Comparison of ENCODE assay signal across 11 cellular contexts in the genomic region with DNA sequence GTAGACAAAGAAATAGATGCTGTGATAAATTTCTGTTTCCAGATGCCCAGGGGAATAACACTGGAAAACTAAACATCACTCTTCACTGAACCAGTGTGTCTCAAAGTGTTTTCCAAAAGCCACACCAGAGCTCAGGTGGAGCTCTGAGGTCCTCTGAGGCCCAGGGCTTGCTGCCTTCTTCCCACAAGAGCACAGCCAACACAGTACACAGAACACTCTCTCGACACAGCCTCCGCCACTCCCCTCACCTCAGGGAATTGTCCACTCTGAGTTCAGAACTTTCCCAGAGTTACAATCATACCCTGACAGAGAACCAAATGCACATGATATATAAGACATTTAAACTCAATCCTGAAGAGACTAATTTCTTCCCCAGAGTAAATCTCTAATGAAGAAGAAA. TPM values are rescaled to one million over a fixed set of nuclear protein-coding genes. Genes with fewer than 3 reads are reported as not detected.
DNase-seq lines count a peak whose midpoint lies in the region; TF ChIP-seq lines count a peak whose summit lies in the region.
"Had no signal": no experiment of that assay in that cellular context is flagged by ENCODE, and none has a peak within 500 bp of the region (broad histone marks: within the 10 kb centered on the region; RNA-seq: fewer than 3 reads in every experiment).

No MANE protein-coding gene starts in this region.

- BruUV-seq in OCI-LY7 (replicated peaks; lab: Mats Ljungman, UMichigan) = no TSS peak

- intact Hi-C loops in OCI-LY7 (cut with micrococcal nuclease; ENCODE audit: unreplicated experiment) = loop anchor here (10.0 kb wide), 2 partner anchors 1072 to 1202 kb away; a partner anchor contains a TSS
- intact Hi-C loops in prostate gland (cut with DNase I) = loop anchor here (10.0 kb wide), 1 partner anchor 248 kb away; a partner anchor contains a TSS

- H2AFZ ChIP-seq in ACC112 (ENCODE audit: low read length, unreplicated experiment) (no peak overlapping the region), OCI-LY7 (ENCODE audit: low read length) (no peak overlapping the region)

- peaks cover 7% of the 10 kb centered on the region for H3K27me3 ChIP-seq in ACC112 (ENCODE audit: insufficient read depth, low read length)
- no peaks in the 10 kb centered on the region for H3K27me3 ChIP-seq in prostate gland (replicated peaks; ENCODE audit: insufficient read depth)
- H3K27me3 ChIP-seq: right lobe of liver had no signal

- peaks cover 46% of the 10 kb centered on the region for H3K4me1 ChIP-seq in ACC112 (ENCODE audit: control insufficient read depth, insufficient read depth, low read length, unreplicated experiment)
- H3K4me1 ChIP-seq in OCI-LY7 (ENCODE audit: insufficient read depth, low read length, poor library complexity, severe bottlenecking) = peaks cover 50% of the 10 kb centered on the region
- no peaks in the 10 kb centered on the region for H3K4me1 ChIP-seq in prostate gland (replicated peaks)

- CTCF ChIA-PET in OCI-LY7 (lab: Charles Lee; ENCODE audit: unreplicated experiment) = no interaction called here

- no peaks in the 10 kb centered on the region for H3K9me3 ChIP-seq in OCI-LY7 (ENCODE audit: low read length)
- H3K9me3 ChIP-seq in prostate gland = no peaks in the 10 kb centered on the region
- H3K9me3 ChIP-seq: right lobe of liver had no signal

- H3K4me2 ChIP-seq in OCI-LY7 (ENCODE audit: low read length) = peak overlapping the region; percentile 86

- TF ChIP-seq CTCF in OCI-LY7 (conservative IDR thresholded peaks at IDR 0.05; ENCODE audit: low read length) (no peak), fibroblast of villous mesenchyme (IDR thresholded peaks at IDR 0.05; ENCODE audit: insufficient read depth, low read depth, low read length) (no peak), prostate gland (IDR thresholded peaks at IDR 0.05) (no peak)

- H3K4me3 ChIP-seq in ACC112 (ENCODE audit: low read depth, low read length) (peak overlapping the region; percentile 40), OCI-LY7 (ENCODE audit: low read depth, low read length, poor library complexity, severe bottlenecking) (peak overlapping the region; percentile 81), fibroblast of villous mesenchyme (ENCODE audit: low read depth, low read length) (no peak overlapping the region), prostate gland (no peak overlapping the region)
- H3K4me3 ChIP-seq: right lobe of liver had no signal

- 51% methylated on average over 2 of the region's 2 CpGs for WGBS in prostate gland

- no peak overlapping the region for H3K27ac ChIP-seq in ACC112 (ENCODE audit: low read depth, low read length)
- H3K27ac ChIP-seq in OCI-LY7 (ENCODE audit: low read depth, low read length, poor library complexity, severe bottlenecking) = no peak overlapping the region
- H3K27ac ChIP-seq in prostate gland = peak overlapping the region; percentile 51 to 98

- no peaks in the 10 kb centered on the region for H3K36me3 ChIP-seq in ACC112 (ENCODE audit: insufficient read depth, low read length)
- H3K36me3 ChIP-seq in OCI-LY7 (ENCODE audit: insufficient read depth, low read length) = peaks cover 16% of the 10 kb centered on the region
- H3K36me3 ChIP-seq in prostate gland = no peaks in the 10 kb centered on the region
- H3K36me3 ChIP-seq: right lobe of liver had no signal

- POLR2A ChIA-PET in OCI-LY7 (lab: Charles Lee) = interaction anchor here (0.6 to 2.4 kb wide), 5 partner anchors 9 to 1300 kb away, joined by 3 to 11 read pairs (median 3); no protein-coding TSS in a partner anchor

- no peak for DNase-seq in OCI-LY7 (ENCODE audit: low spot score)
- DNase-seq in fibroblast of villous mesenchyme (ENCODE audit: low read depth) = peak; percentile 40
- DNase-seq in prostate gland (ENCODE audit: low spot score) = no peak
- DNase-seq in COR-L47 (lab: John Stamatoyannopoulos, UW) = no peak
- no peak for DNase-seq in activated CD4-positive, CD25-positive, alpha-beta regulatory T cell treated with anti-CD3 and anti-CD28 coated beads, Interleukin-2, amount 50 U/mL, for 72 hours
- no peak for DNase-seq in NCI-H128 (lab: John Stamatoyannopoulos, UW; ENCODE audit: unreplicated experiment)
- no peak for DNase-seq in SIG-M5 (lab: John Stamatoyannopoulos, UW)
- DNase-seq: activated T-cell treated with anti-CD3 and anti-CD28 coated beads, Interleukin-2, amount 50 U/mL, for 1 hour; left colon; right lobe of liver had no signal

- H3K79me2 ChIP-seq in ACC112 (ENCODE audit: control insufficient read depth, insufficient read depth, low read length, unreplicated experiment) (peaks cover 65% of the 10 kb centered on the region), OCI-LY7 (ENCODE audit: insufficient read depth, low read depth, low read length) (peaks cover 73% of the 10 kb centered on the region)

- peaks cover 46% of the 10 kb centered on the region for H4K20me1 ChIP-seq in OCI-LY7 (ENCODE audit: insufficient read depth, low read length)

- no peaks in the 10 kb centered on the region for H3K9me2 ChIP-seq in OCI-LY7 (ENCODE audit: insufficient read depth, low read length)

- no peak for TF ChIP-seq POLR2A in prostate gland (IDR thresholded peaks at IDR 0.05)

RNA-seq across cellular contexts. Expression of a gene that starts 3.1 kb away (rescaled TPM):
- 17.6 and 21.0 TPM in 2 replicates for total RNA-seq in OCI-LY7 (2014; rRNA removed; shearing (Covaris generic))
- 35.6 and 37.3 TPM in 2 replicates for total RNA-seq in OCI-LY7 (2022)
- 74.4 and 107 TPM in 2 replicates for total RNA-seq in fibroblast of villous mesenchyme
- 100 to 1,000 TPM in 1 of 2 donors, 10 to 100 TPM in 1; 71.7 to 100 TPM for total RNA-seq in prostate gland

Comparison
In these comparisons a context has a peak if more than half of its experiments do, and no peak if none do; other contexts are left out.
1. H3K27ac ChIP-seq: peak in prostate gland (2 of 2); none in ACC112 (single experiment) and OCI-LY7 (single experiment).
2. H3K4me3 ChIP-seq: peak in ACC112 (single experiment) and OCI-LY7 (single experiment); none in fibroblast of villous mesenchyme (single experiment) and prostate gland (0 of 2).